In the genomic region with DNA sequence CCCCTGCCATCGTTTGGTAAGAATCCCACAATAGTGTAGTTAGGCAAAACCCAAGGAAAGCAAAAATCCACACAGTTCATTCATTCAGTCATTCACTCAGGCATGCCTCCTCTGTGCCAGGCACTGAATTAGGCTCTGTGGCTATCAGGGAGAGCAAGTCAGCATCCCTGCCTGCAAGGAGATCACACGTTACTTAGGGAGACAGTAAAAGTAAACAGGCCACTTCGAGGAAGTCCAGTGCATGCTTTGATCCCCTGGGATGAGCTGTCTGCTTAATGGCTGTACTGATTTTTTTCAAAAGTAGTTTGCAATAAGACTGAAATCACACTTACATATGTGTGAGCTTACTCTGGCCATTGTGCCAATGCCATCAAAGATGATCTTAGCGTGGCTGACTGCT, we compare ENCODE assay signal across 20 cellular contexts.
DNase-seq lines count a peak whose midpoint lies in the region; ATAC-seq and TF ChIP-seq lines count a peak whose summit lies in the region.
"Had no signal": no experiment of that assay in that cellular context is flagged by ENCODE, and none has a peak within 500 bp of the region (broad histone marks: within the 10 kb centered on the region; RNA-seq: fewer than 3 reads in every experiment).

No MANE protein-coding gene starts in this region.

- H3K27ac ChIP-seq in right atrium auricular region (no peak overlapping the region), VCaP (peak overlapping the region; percentile 5; the same call in 1 of the 2 replicates), OCI-LY7 (ENCODE audit: low read depth, low read length, poor library complexity, severe bottlenecking) (no peak overlapping the region)
- H3K27ac ChIP-seq: A549, C4-2B had no signal

- CTCF ChIA-PET in OCI-LY7 (lab: Charles Lee; ENCODE audit: unreplicated experiment), result no interaction called here

- DNase-seq in left ventricle myocardium superior (no peak), right atrium auricular region (ENCODE audit: low spot score) (no peak), kidney tubule cell (ENCODE audit: low spot score) (peak; percentile 18), OCI-LY7 (ENCODE audit: low spot score) (no peak)
- DNase-seq: 8988T; ACHN; AML-193; BE2C; Caco-2; CD4-positive, CD25-positive, alpha-beta regulatory T cell; CD8-positive, alpha-beta T cell; DND-41; H9 had no signal

- H3K9me2 ChIP-seq in OCI-LY7 (ENCODE audit: insufficient read depth, low read length), result no peaks in the 10 kb centered on the region

- no peaks in the 10 kb centered on the region for H3K79me2 ChIP-seq in OCI-LY7 (ENCODE audit: insufficient read depth, low read depth, low read length)

- H3K27me3 ChIP-seq in right atrium auricular region, result no peaks in the 10 kb centered on the region
- H3K27me3 ChIP-seq: BE2C had no signal

- POLR2A ChIA-PET in OCI-LY7 (lab: Charles Lee), result interaction anchor here (0.6 to 0.7 kb wide), 2 partner anchors 12 to 987 kb away, joined by 3 to 5 read pairs; no protein-coding TSS in a partner anchor

- no peak for TF ChIP-seq CTCF in right atrium auricular region (IDR thresholded peaks at IDR 0.05)
- no peak for TF ChIP-seq CTCF in VCaP (conservative IDR thresholded peaks at IDR 0.05)
- no peak for TF ChIP-seq CTCF in OCI-LY7 (conservative IDR thresholded peaks at IDR 0.05; ENCODE audit: low read length)

- H4K20me1 ChIP-seq in OCI-LY7 (ENCODE audit: insufficient read depth, low read length), result no peaks in the 10 kb centered on the region

- H3K4me3 ChIP-seq in right atrium auricular region, result no peak overlapping the region
- no peak overlapping the region for H3K4me3 ChIP-seq in OCI-LY7 (ENCODE audit: low read depth, low read length, poor library complexity, severe bottlenecking)
- H3K4me3 ChIP-seq: A549, GM23338 had no signal

- no peaks in the 10 kb centered on the region for H3K36me3 ChIP-seq in right atrium auricular region
- no peaks in the 10 kb centered on the region for H3K36me3 ChIP-seq in OCI-LY7 (ENCODE audit: insufficient read depth, low read length)
- H3K36me3 ChIP-seq: BE2C had no signal

- H2AFZ ChIP-seq in OCI-LY7 (ENCODE audit: low read length), result no peak overlapping the region
- H2AFZ ChIP-seq: GM23338 had no signal

- H3K9me3 ChIP-seq in right atrium auricular region, result no peaks in the 10 kb centered on the region
- no peaks in the 10 kb centered on the region for H3K9me3 ChIP-seq in OCI-LY7 (ENCODE audit: low read length)
- H3K9me3 ChIP-seq: A549, BE2C, Caco-2 had no signal

- peak; percentile 34 for ATAC-seq in left ventricle myocardium superior
- ATAC-seq in HG03439 (IDR thresholded peaks at IDR 0.05; ENCODE audit: unreplicated experiment), result no peak
- no peak for ATAC-seq in GM21367 (IDR thresholded peaks at IDR 0.05; ENCODE audit: unreplicated experiment)
- ATAC-seq: A549; CD8-positive, alpha-beta T cell; GM23338; HCT116 had no signal

- no TSS peak for BruUV-seq in OCI-LY7 (replicated peaks; lab: Mats Ljungman, UMichigan)

- intact Hi-C loops in left ventricle myocardium superior (cut with micrococcal nuclease), result no loop called here
- intact Hi-C loops in OCI-LY7 (cut with micrococcal nuclease; ENCODE audit: unreplicated experiment), result no loop called here

- no peak overlapping the region for H3K4me2 ChIP-seq in OCI-LY7 (ENCODE audit: low read length)
- H3K4me2 ChIP-seq: A549, GM23338 had no signal

- peaks cover 0 to 9% of the 10 kb centered on the region in 2 donors for H3K4me1 ChIP-seq in right atrium auricular region
- H3K4me1 ChIP-seq in OCI-LY7 (ENCODE audit: insufficient read depth, low read length, poor library complexity, severe bottlenecking), result no peaks in the 10 kb centered on the region
- H3K4me1 ChIP-seq: A549, Caco-2 had no signal
